21 cellular contexts compared by ENCODE assay signal in genomic region chr16:74100405-74101316, GRCh38.
DNase-seq lines count a peak whose midpoint lies in the region; ATAC-seq and TF ChIP-seq lines count a peak whose summit lies in the region.
"Had no signal": no experiment of that assay in that cellular context is flagged by ENCODE, and none has a peak within 500 bp of the region (broad histone marks: within the 10 kb centered on the region; RNA-seq: fewer than 3 reads in every experiment).

No MANE protein-coding gene starts in this region.

- H3K27me3 Mint-ChIP-seq in GM23338 (ENCODE audit: insufficient read depth, low read depth, poor library complexity) = peaks cover 2% of the 10 kb centered on the region
- H3K27me3 Mint-ChIP-seq in activated CD4-positive, alpha-beta T cell treated with anti-CD3 and anti-CD28 coated beads, Interleukin-2, amount 10 ng/mL, durations not matched to agents 24 days and 14 days = no peaks in the 10 kb centered on the region

- no peak overlapping the region for H3K9ac ChIP-seq in mesendoderm (ENCODE audit: low read length)

- no peak overlapping the region for H3K23ac ChIP-seq in mesendoderm (ENCODE audit: low read length)

- H3K4me2 ChIP-seq in GM23338 = peak overlapping the region; percentile 74
- no peak overlapping the region for H3K4me2 ChIP-seq in mesendoderm (ENCODE audit: low read length)

- H3K4me3 ChIP-seq in GM23338 = peak overlapping the region; percentile 40
- H3K4me3 ChIP-seq in mesendoderm (ENCODE audit: low read length) = no peak overlapping the region
- H3K4me3 ChIP-seq: coronary artery, heart left ventricle, MG63, sigmoid colon, upper lobe of left lung had no signal

- H4K5ac ChIP-seq in mesendoderm (ENCODE audit: low read length) = no peak overlapping the region

- H3K4ac ChIP-seq in mesendoderm (ENCODE audit: low read depth, low read length) = peak overlapping the region; percentile 68

- H3K79me2 ChIP-seq in GM23338 (replicated peaks; ENCODE audit: insufficient read depth) (no peaks in the 10 kb centered on the region), mesendoderm (ENCODE audit: control insufficient read depth, insufficient read depth, low read length) (no peaks in the 10 kb centered on the region)

- H3K4me1 ChIP-seq in GM23338 (ENCODE audit: insufficient read depth) (peaks cover 42% of the 10 kb centered on the region), mesendoderm (ENCODE audit: control insufficient read depth, low read depth, low read length) (peaks cover 2% of the 10 kb centered on the region)
- H3K4me1 ChIP-seq: heart left ventricle, sigmoid colon, upper lobe of left lung had no signal

- H3K27ac Mint-ChIP-seq in GM23338 = peak overlapping the region; percentile 66
- H3K27ac Mint-ChIP-seq in activated CD4-positive, alpha-beta T cell treated with anti-CD3 and anti-CD28 coated beads, Interleukin-2, amount 10 ng/mL, durations not matched to agents 24 days and 14 days = no peak overlapping the region
- H3K27ac Mint-ChIP-seq: nephron had no signal

- intact Hi-C loops in activated CD4-positive, alpha-beta T cell treated with anti-CD3 and anti-CD28 coated beads, Interleukin-2, amount 10 ng/mL, durations not matched to agents 24 days and 14 days (cut with micrococcal nuclease) = no loop called here

- H3K27me3 ChIP-seq in GM23338 (ENCODE audit: insufficient read depth) (no peaks in the 10 kb centered on the region), mesendoderm (ENCODE audit: insufficient read depth, low read length, poor library complexity) (no peaks in the 10 kb centered on the region)
- H3K27me3 ChIP-seq: heart left ventricle, MG63, sigmoid colon, upper lobe of left lung had no signal

- no peak overlapping the region for H2BK120ac ChIP-seq in mesendoderm (ENCODE audit: low read depth, low read length)

- peaks cover 14% of the 10 kb centered on the region for H3K9me2 ChIP-seq in GM23338 (ENCODE audit: insufficient read depth)

- TF ChIP-seq CTCF in GM23338 (conservative IDR thresholded peaks at IDR 0.05; ENCODE audit: low read depth in 2 of 2) (no peak), VCaP (conservative IDR thresholded peaks at IDR 0.05) (no peak)

- H3K36me3 Mint-ChIP-seq in GM23338 (ENCODE audit: low read depth) = peaks cover 14% of the 10 kb centered on the region; the same call in 2 of the 3 replicates
- H3K36me3 Mint-ChIP-seq in activated CD4-positive, alpha-beta T cell treated with anti-CD3 and anti-CD28 coated beads, Interleukin-2, amount 10 ng/mL, durations not matched to agents 24 days and 14 days (ENCODE audit: low read depth) = no peaks in the 10 kb centered on the region

- H2AFZ ChIP-seq in GM23338 = no peak overlapping the region

- ATAC-seq in GM23338 (peak; percentile 90), GM21825 (IDR thresholded peaks at IDR 0.05; ENCODE audit: unreplicated experiment) (no peak)
- ATAC-seq: heart left ventricle, left ventricle myocardium superior had no signal

- H3K4me3 Mint-ChIP-seq in GM23338 = peak overlapping the region; percentile 50
- no peak overlapping the region for H3K4me3 Mint-ChIP-seq in activated CD4-positive, alpha-beta T cell treated with anti-CD3 and anti-CD28 coated beads, Interleukin-2, amount 10 ng/mL, durations not matched to agents 24 days and 14 days
- H3K4me3 Mint-ChIP-seq: nephron had no signal

- H3K9me3 Mint-ChIP-seq in GM23338 = peaks cover 10% of the 10 kb centered on the region
- H3K9me3 Mint-ChIP-seq in activated CD4-positive, alpha-beta T cell treated with anti-CD3 and anti-CD28 coated beads, Interleukin-2, amount 10 ng/mL, durations not matched to agents 24 days and 14 days = no peaks in the 10 kb centered on the region
- H3K9me3 Mint-ChIP-seq: nephron had no signal

- WGBS in mesendoderm (ENCODE audit: extremely low coverage, insufficient coverage, low lambda C conversion rate) = no CpG with 5 or more reads among the region's 7 CpGs

- H4K20me1 ChIP-seq in GM23338 (replicated peaks; ENCODE audit: insufficient read depth) = no peaks in the 10 kb centered on the region

- H3K36me3 ChIP-seq in GM23338 (ENCODE audit: insufficient read depth) (no peaks in the 10 kb centered on the region), mesendoderm (ENCODE audit: control insufficient read depth, insufficient read depth, low read length) (no peaks in the 10 kb centered on the region)
- H3K36me3 ChIP-seq: heart left ventricle, MG63, sigmoid colon, upper lobe of left lung had no signal

- H3K27ac ChIP-seq in GM23338 (ENCODE audit: low read depth) (peak overlapping the region; percentile 90), VCaP (peak overlapping the region; percentile 82), mesendoderm (ENCODE audit: low read depth, low read length) (no peak overlapping the region)
- H3K27ac ChIP-seq: coronary artery, heart left ventricle, sigmoid colon, upper lobe of left lung had no signal

- peaks cover 19% of the 10 kb centered on the region for H3F3A ChIP-seq in GM23338 (replicated peaks; ENCODE audit: low read depth)

- DNase-seq in GM23338 (ENCODE audit: low spot score) (peak; percentile 44), NCI-H1092 treated with DMSO at 0.1 percent for 48 hours (lab: John Stamatoyannopoulos, UW) (peak; percentile 58), mesendoderm (peak; percentile 85)
- no peak for DNase-seq in activated CD4-positive, alpha-beta T cell treated with anti-CD3 and anti-CD28 coated beads, Interleukin-2, amount 10 ng/mL, durations not matched to agents 24 days and 14 days
- no peak for DNase-seq in activated CD4-positive, alpha-beta T cell treated with anti-CD3 and anti-CD28 coated beads, Interleukin-2, amount 50 U/mL, for 4 hours
- DNase-seq: activated naive CD4-positive, alpha-beta T cell treated with Interleukin-2 at 50 U/mL for 16 hours; activated T-cell treated with anti-CD3 and anti-CD28 coated beads, Interleukin-2, amount 50 U/mL, for 1 hour; amygdala; C1 segment of cervical spinal cord; heart left ventricle; left ventricle myocardium superior; MG63; NCI-H187; posterior cingulate gyrus; sigmoid colon; T1000; upper lobe of left lung had no signal

- H2BK15ac ChIP-seq in mesendoderm (replicated peaks; ENCODE audit: low read depth) = no peak overlapping the region

- H2AK5ac ChIP-seq in mesendoderm (ENCODE audit: low read length) = no peak overlapping the region

- H4K8ac ChIP-seq in mesendoderm (ENCODE audit: low read depth, low read length) = no peak overlapping the region

- no peak overlapping the region for H3K56ac ChIP-seq in mesendoderm (ENCODE audit: low read length)

- H3K18ac ChIP-seq in mesendoderm (ENCODE audit: low read length) = peak overlapping the region; percentile 80

- peaks cover 49% of the 10 kb centered on the region for H3K4me1 Mint-ChIP-seq in GM23338
- H3K4me1 Mint-ChIP-seq in activated CD4-positive, alpha-beta T cell treated with anti-CD3 and anti-CD28 coated beads, Interleukin-2, amount 10 ng/mL, durations not matched to agents 24 days and 14 days = no peaks in the 10 kb centered on the region
- H3K4me1 Mint-ChIP-seq: nephron had no signal

- H3K79me1 ChIP-seq in mesendoderm (ENCODE audit: low read length) = no peaks in the 10 kb centered on the region

- H2BK5ac ChIP-seq in mesendoderm (ENCODE audit: low read length) = no peak overlapping the region

TF ChIP-seq in GM23338, 12 proteins besides CTCF, POLR2A, EP300 and RAD21 (continues in another document):
- no peak for TF ChIP-seq REST (IDR thresholded peaks at IDR 0.05; ENCODE audit: unreplicated experiment)
- no peak for TF ChIP-seq ZNF114 (CRISPR knock-in tag; IDR thresholded peaks at IDR 0.05)

Comparison
In these comparisons a context has a peak if more than half of its experiments do, and no peak if none do; other contexts are left out.
1. DNase-seq: peak in GM23338 (single experiment), NCI-H1092 treated with DMSO at 0.1 percent for 48 hours (single experiment) and mesendoderm (single experiment); none in activated CD4-positive, alpha-beta T cell treated with anti-CD3 and anti-CD28 coated beads, Interleukin-2, amount 10 ng/mL, durations not matched to agents 24 days and 14 days (single experiment) and activated CD4-positive, alpha-beta T cell treated with anti-CD3 and anti-CD28 coated beads, Interleukin-2, amount 50 U/mL, for 4 hours (0 of 2).